Comparison of ENCODE assay signal across 8 cellular contexts in genomic region chr19:57849666-57850473, GRCh38. TPM values are rescaled to one million over a fixed set of nuclear protein-coding genes. Genes with fewer than 3 reads are reported as not detected.
DNase-seq lines count a peak whose midpoint lies in the region; ATAC-seq and TF ChIP-seq lines count a peak whose summit lies in the region.
"Not testable (repeated sequence)": the region's sequence is repeated elsewhere in the genome, so short reads cannot be mapped to it uniquely, and the experiment has no call there.

Gene ZNF587, plus strand, starts transcription at chr19:57849859. Its CDS starts 180 bp downstream, at chr19:57850039.

- H3K27me3 ChIP-seq in H9 (ENCODE audit: insufficient read depth, low read length); gastroesophageal sphincter; neuronal stem cell (ENCODE audit: control insufficient read depth in 3 of 3, insufficient read depth in 3 of 3, low read depth in 1 of 3, low read length in 3 of 3): not testable (repeated sequence)

- H3K36me3 Mint-ChIP-seq in H9 (ENCODE audit: insufficient read depth in 1 of 3, low read depth in 3 of 3): peaks cover 28 to 37% (median 37%) of the 10 kb centered on the region in 3 experiments

- H3K23me2 ChIP-seq in H9 (ENCODE audit: insufficient read length, low read depth, low read length, poor library complexity, severe bottlenecking): not testable (repeated sequence)

- H2BK5ac ChIP-seq in H9 (ENCODE audit: insufficient read length, low read length); neuronal stem cell (ENCODE audit: low read length): not testable (repeated sequence)

- H3K27ac ChIP-seq in H9 (ENCODE audit: insufficient read length, low read depth, low read length) (peak within 1 kb of the TSS; percentile 63), gastroesophageal sphincter (peak within 1 kb of the TSS; percentile 2 to 81 (median 67))
- H3K27ac ChIP-seq in neuronal stem cell (replicated peaks; ENCODE audit: low read length): not testable (repeated sequence)

- H4K91ac ChIP-seq in H9 (ENCODE audit: insufficient read length, low read depth, low read length): peak within 1 kb of the TSS; percentile 72
- not testable (repeated sequence) for H4K91ac ChIP-seq in neuronal stem cell (ENCODE audit: low read depth, low read length, poor library complexity)

- not testable (repeated sequence) for H3K23ac ChIP-seq in H9 (ENCODE audit: insufficient read length, low read depth, low read length)
- peak within 1 kb of the TSS; percentile 43 for H3K23ac ChIP-seq in neuronal stem cell (ENCODE audit: low read depth, low read length, poor library complexity)

- no CpG with 5 or more reads among the region's 42 CpGs for WGBS in H9 (ENCODE audit: extremely low coverage, insufficient read length, low lambda C conversion rate)
- WGBS in gastroesophageal sphincter (ENCODE audit: low coverage in 1 of 2), 2 donors: 1 to 2% methylated on average over 8 to 15 of the region's 42 CpGs
- no CpG with 5 or more reads among the region's 42 CpGs for WGBS in neuronal stem cell (ENCODE audit: extremely low coverage in 2 of 2, insufficient read length in 2 of 2, insufficient replicate concordance in 1 of 2), 2 donors

- peak within 1 kb of the TSS; percentile 95 to 98 (median 95) for H3K27ac Mint-ChIP-seq in H9

- not testable (repeated sequence) for H2AFZ ChIP-seq in H9 (ENCODE audit: low read length)
- H2AFZ ChIP-seq in neuronal stem cell (ENCODE audit: low read length): peak within 1 kb of the TSS; percentile 51

- peak; percentile 95 for ATAC-seq in gastroesophageal sphincter

- H3K9ac ChIP-seq in ES-I3 (ENCODE audit: low read depth, low read length): peak within 1 kb of the TSS; percentile 70
- H3K9ac ChIP-seq in H9 (ENCODE audit: extremely low read depth, insufficient read length, low read length): peak within 1 kb of the TSS; percentile 85
- peak within 1 kb of the TSS; percentile 70 for H3K9ac ChIP-seq in neuronal stem cell (ENCODE audit: low read depth, low read length, poor library complexity)

- not testable (repeated sequence) for H3K9me3 ChIP-seq in ES-I3 (ENCODE audit: control insufficient read depth, insufficient read depth, low read length); H9 (ENCODE audit: control insufficient read depth, low read depth, low read length); gastroesophageal sphincter; neuronal stem cell (replicated peaks in 1 of 2; ENCODE audit: control insufficient read depth in 2 of 2, insufficient read depth in 1 of 2, low read depth in 1 of 2, low read length in 2 of 2)

- peak within 1 kb of the TSS; percentile 80 for H3K4me2 ChIP-seq in H9 (ENCODE audit: insufficient read depth, insufficient read length, low read length)
- peak within 1 kb of the TSS; percentile 67 for H3K4me2 ChIP-seq in neuronal stem cell (ENCODE audit: insufficient read depth, low read length, poor library complexity, severe bottlenecking)

- H3K14ac ChIP-seq in H9 (ENCODE audit: insufficient read depth, low read length): peak within 1 kb of the TSS; percentile 88
- H3K14ac ChIP-seq in neuronal stem cell (ENCODE audit: low read length): not testable (repeated sequence)

- not testable (repeated sequence) for H4K20me1 ChIP-seq in H9 (ENCODE audit: control insufficient read depth, insufficient read depth, insufficient read length)

- not testable (repeated sequence) for H2AK5ac ChIP-seq in H9 (ENCODE audit: insufficient read length, low read length); neuronal stem cell (ENCODE audit: low read depth, low read length)

- H2BK15ac ChIP-seq in H9 (ENCODE audit: low read depth, low read length); neuronal stem cell (ENCODE audit: low read length): not testable (repeated sequence)

- in situ Hi-C loops in SK-MEL-5 (cut with HindIII; ENCODE audit: low pct_unique_long_range_greater_than_20kb, low sequenced_read_pairs): not testable (repeated sequence)

- not testable (repeated sequence) for H3K4ac ChIP-seq in H9 (ENCODE audit: low read depth, low read length); neuronal stem cell (ENCODE audit: low read length)

- H3K4me1 ChIP-seq in ES-I3 (ENCODE audit: insufficient read depth, low read length); H9 (ENCODE audit: insufficient read depth, low read length): not testable (repeated sequence)
- H3K4me1 ChIP-seq in gastroesophageal sphincter: peaks cover 4 to 18% (median 7%) of the 10 kb centered on the region in 3 donors
- H3K4me1 ChIP-seq in neuronal stem cell (ENCODE audit: control insufficient read depth in 2 of 2, insufficient read depth in 1 of 2, low read depth in 1 of 2, low read length in 2 of 2): peaks cover 8 to 10% of the 10 kb centered on the region in 2 donors

- H3K79me1 ChIP-seq in H9 (ENCODE audit: insufficient read depth, low read depth, low read length, poor library complexity, severe bottlenecking); neuronal stem cell (ENCODE audit: low read depth, low read length): not testable (repeated sequence)

- not testable (repeated sequence) for H2BK120ac ChIP-seq in H9 (ENCODE audit: low read depth, low read length, poor library complexity, severe bottlenecking); neuronal stem cell (ENCODE audit: low read depth, low read length)

- H3T11ph ChIP-seq in H9 (ENCODE audit: low read length): not testable (repeated sequence)

- H3K27me3 Mint-ChIP-seq in H9 (ENCODE audit: low read depth): not testable (repeated sequence)

- H3K4me3 ChIP-seq in gastroesophageal sphincter (peak within 1 kb of the TSS; percentile 45 to 65), neuronal stem cell (ENCODE audit: low read length in 2 of 2) (peak within 1 kb of the TSS; percentile 72 to 79)

- DNase-seq in H9 (peak; percentile 87), M059J (ENCODE audit: low read depth) (peak; percentile 86), SK-MEL-5 (ENCODE audit: low read depth, low spot score) (peak; percentile 87), neuronal stem cell (ENCODE audit: low spot score) (peak; percentile 57), stromal cell of bone marrow (ENCODE audit: low read depth) (peak; percentile 75)
- DNase-seq in activated gamma-delta T cell treated with anti-CD3 and anti-CD28 coated beads, Interleukin-2, amount 50 U/mL, for 16 hours (ENCODE audit: low read depth): peak; percentile 71

- not testable (repeated sequence) for TF ChIP-seq CTCF in H9 (conservative IDR thresholded peaks at IDR 0.05); gastroesophageal sphincter (IDR thresholded peaks at IDR 0.05)

- H3K36me3 ChIP-seq in ES-I3 (ENCODE audit: insufficient read depth, low read length): not testable (repeated sequence)
- peaks cover 0 to 37% of the 10 kb centered on the region in 2 donors for H3K36me3 ChIP-seq in gastroesophageal sphincter
- peaks cover 4 to 59% of the 10 kb centered on the region in 2 donors for H3K36me3 ChIP-seq in neuronal stem cell (replicated peaks in 1 of 2; ENCODE audit: control insufficient read depth in 2 of 2, insufficient read depth in 2 of 2, low read length in 2 of 2)

- not testable (repeated sequence) for H2BK12ac ChIP-seq in H9 (ENCODE audit: insufficient read length, low read depth, low read length); neuronal stem cell (ENCODE audit: low read length)

- peak within 1 kb of the TSS; percentile 83 to 94 for H3K4me3 Mint-ChIP-seq in H9

- H3K18ac ChIP-seq in H9 (ENCODE audit: insufficient read length, low read depth, low read length): peak within 1 kb of the TSS; percentile 70
- not testable (repeated sequence) for H3K18ac ChIP-seq in neuronal stem cell (ENCODE audit: low read length)

- not testable (repeated sequence) for H3K56ac ChIP-seq in H9 (ENCODE audit: insufficient read length, low read depth, low read length)

- H2BK20ac ChIP-seq in H9 (ENCODE audit: low read depth, low read length, poor library complexity, severe bottlenecking): not testable (repeated sequence)

- H4K5ac ChIP-seq in H9 (ENCODE audit: insufficient read length, low read depth, low read length): peak within 1 kb of the TSS; percentile 34

- not testable (repeated sequence) for H3K79me2 ChIP-seq in H9 (ENCODE audit: insufficient read depth, low read length)

- TF ChIP-seq POLR2A in gastroesophageal sphincter (IDR thresholded peaks at IDR 0.05): peak in 1 of 2 donors; percentile 18

- not testable (repeated sequence) for H4K8ac ChIP-seq in H9 (replicated peaks; ENCODE audit: insufficient read length, low read depth, low read length)
- peak within 1 kb of the TSS; percentile 17 for H4K8ac ChIP-seq in neuronal stem cell (ENCODE audit: low read depth, low read length)

- H3K9me3 Mint-ChIP-seq in H9: not testable (repeated sequence)

- H3K4me1 Mint-ChIP-seq in H9: peaks cover 18 to 21% of the 10 kb centered on the region in 2 experiments

- TF ChIP-seq EP300 in gastroesophageal sphincter (IDR thresholded peaks at IDR 0.05): not testable (repeated sequence)

RNA-seq across cellular contexts. Expression of gene ZNF587, which starts in this region (rescaled TPM):
- total RNA-seq in H9 (2021) (37.5 and 40.0 TPM in 2 replicates), gastroesophageal sphincter (10 to 100 TPM in 3 of 4 donors, 1 to 10 TPM in 1; 9.3 to 47.5 (median 17.6) TPM)
- total RNA-seq in M059J (2014; rRNA removed; shearing (Covaris generic)): 6.5 and 19.6 TPM in 2 replicates
- 10.2 and 13.2 TPM in 2 replicates for total RNA-seq in SK-MEL-5 (2014; rRNA removed; shearing (Covaris generic))
- 7.2 and 7.4 TPM in 2 replicates for polyA plus RNA-seq in SK-MEL-5 (2015; cell fraction: cytosol; rRNA removed)
- polyA plus RNA-seq in SK-MEL-5 (2015; cell fraction: nucleus; rRNA removed): 56.4 and 59.6 TPM in 2 replicates
- 14.0 TPM for polyA plus RNA-seq in neuronal stem cell (2013, experiment 1 of 2)
- polyA plus RNA-seq in neuronal stem cell (2013, experiment 2 of 2): 15.1 TPM
